8 cellular contexts compared by ENCODE assay signal in the genomic region with DNA sequence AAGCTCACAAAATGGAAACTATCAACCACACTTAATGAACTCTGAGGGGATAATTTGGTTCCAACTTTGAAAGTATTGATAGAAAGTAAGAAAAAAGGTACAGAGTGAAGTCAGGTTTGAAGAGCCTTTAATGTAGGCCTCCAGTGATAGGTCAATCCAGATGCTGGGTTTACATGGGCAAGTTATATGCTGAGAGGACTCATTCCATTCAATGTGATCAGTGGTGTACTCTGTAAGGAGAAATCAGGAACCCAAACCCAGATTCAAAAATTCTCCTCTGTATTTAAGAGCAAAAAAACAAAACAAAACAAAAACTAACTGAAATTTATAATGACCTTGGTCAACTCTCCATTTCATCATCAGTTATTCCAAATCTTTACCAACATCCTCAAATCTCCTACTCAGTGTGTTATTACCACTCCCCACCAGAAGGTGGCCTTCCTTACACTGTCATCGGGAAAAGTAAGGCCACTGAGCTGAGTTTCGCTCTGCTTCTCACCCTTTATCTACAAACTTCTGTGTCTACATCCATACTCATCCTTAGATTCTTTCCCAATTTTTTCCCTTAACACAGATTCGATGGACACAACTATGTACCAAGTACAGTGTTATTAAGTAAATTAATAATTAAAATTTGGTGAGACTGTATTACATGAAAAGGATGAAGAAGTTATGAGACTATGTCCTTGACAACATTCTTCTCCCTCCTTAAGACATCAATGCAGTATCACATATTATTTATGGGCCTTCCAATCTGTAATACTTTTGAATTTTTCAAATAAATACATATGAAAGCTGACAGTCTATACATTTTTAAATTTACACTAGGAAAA.
DNase-seq lines count a peak whose midpoint lies in the region; ATAC-seq, FAIRE-seq and TF ChIP-seq lines count a peak whose summit lies in the region.

No MANE protein-coding gene starts in this region.

- H3K27ac ChIP-seq in mammary epithelial cell (ENCODE audit: insufficient read depth, low read depth, low read length) (no peak overlapping the region), keratinocyte (ENCODE audit: control insufficient read depth, insufficient read depth, low read length) (no peak overlapping the region)

- 2% methylated on average over 3 of the region's 3 CpGs for WGBS in mammary epithelial cell (ENCODE audit: low coverage, missing lambda C conversion rate)

- peak; percentile 36 for DNase-seq in activated T-cell treated with anti-CD3 and anti-CD28 coated beads for 1 hour (ENCODE audit: low read depth)
- DNase-seq in activated T-cell treated with anti-CD3 and anti-CD28 coated beads, Interleukin-2, amount 50 U/mL, for 1 hour: no peak
- peak; percentile 9 for DNase-seq in NCI-H128 (lab: John Stamatoyannopoulos, UW; ENCODE audit: unreplicated experiment)
- peak in 1 of 3 donors; percentile 31 for DNase-seq in T-helper 17 cell
- peak; percentile 51 for DNase-seq in mammary epithelial cell
- DNase-seq in keratinocyte (ENCODE audit: low read depth, low spot score): no peak
- DNase-seq in stimulated activated CD4-positive, alpha-beta T cell treated with anti-CD3 and anti-CD28 coated beads, Interleukin-2, amount 100 ng/mL, for 24 hours: peak; percentile 26 to 60

- H3K9me3 ChIP-seq in T-helper 17 cell (ENCODE audit: control insufficient read depth, low read length, poor library complexity, severe bottlenecking) (no peaks in the 10 kb centered on the region), mammary epithelial cell (replicated peaks; ENCODE audit: insufficient read depth, low read length) (no peaks in the 10 kb centered on the region), keratinocyte (ENCODE audit: control insufficient read depth, low read depth, low read length) (no peaks in the 10 kb centered on the region)

- H3K4me3 ChIP-seq in mammary epithelial cell (replicated peaks in 1 of 3; ENCODE audit: insufficient read depth in 1 of 3, low read depth in 2 of 3, low read length in 3 of 3) (no peak overlapping the region), keratinocyte (ENCODE audit: control insufficient read depth in 2 of 3, extremely low read depth in 1 of 3, insufficient read depth in 2 of 3, low read depth in 1 of 3, low read length in 3 of 3) (no peak overlapping the region)

- TF ChIP-seq CTCF in mammary epithelial cell (conservative IDR thresholded peaks at IDR 0.05 in 1 of 2, IDR thresholded peaks at IDR 0.05 in 1 of 2; ENCODE audit: extremely low read depth in 1 of 2, insufficient read depth in 1 of 2, low read depth in 1 of 2, low read length in 2 of 2) (peak; percentile 79 to 90), keratinocyte (optimal IDR thresholded peaks at IDR 0.05 in 1 of 3, IDR thresholded peaks at IDR 0.05 in 1 of 3, conservative IDR thresholded peaks at IDR 0.05 in 1 of 3; ENCODE audit: extremely low read depth in 1 of 3, insufficient read depth in 2 of 3, low read length in 3 of 3) (peak; percentile 75 to 87 (median 85))

- peaks cover 2% of the 10 kb centered on the region for H3K4me1 Mint-ChIP-seq in T-helper 17 cell

- H3K27me3 Mint-ChIP-seq in T-helper 17 cell: no peaks in the 10 kb centered on the region

- peaks cover 38% of the 10 kb centered on the region for H3K36me3 ChIP-seq in mammary epithelial cell (ENCODE audit: insufficient read depth, low read length)
- peaks cover 2 to 11% of the 10 kb centered on the region in 2 experiments for H3K36me3 ChIP-seq in keratinocyte (ENCODE audit: control insufficient read depth in 2 of 2, extremely low read depth in 1 of 2, insufficient read depth in 2 of 2, low read length in 2 of 2)

- no peak overlapping the region for H3K4me3 Mint-ChIP-seq in T-helper 17 cell

- CTCF ChIA-PET in mammary epithelial cell (lab: Charles Lee; ENCODE audit: low non-redundant PET): interaction anchor here (0.7 to 1.0 kb wide), 4 partner anchors 120 to 203 kb away, joined by 4 to 8 read pairs (median 6); no protein-coding TSS in a partner anchor

- FAIRE-seq in keratinocyte (lab: Jason Lieb, UNC): peak; percentile 90

- H3K79me2 ChIP-seq in mammary epithelial cell (ENCODE audit: insufficient read depth, low read length) (peaks cover 3% of the 10 kb centered on the region), keratinocyte (ENCODE audit: control insufficient read depth, insufficient read depth, low read length) (no peaks in the 10 kb centered on the region)

- BruUV-seq in mammary epithelial cell (replicated peaks; lab: Mats Ljungman, UMichigan): no TSS peak

- H3K36me3 Mint-ChIP-seq in T-helper 17 cell (ENCODE audit: low read depth): peaks cover 3% of the 10 kb centered on the region

- H3K27ac Mint-ChIP-seq in T-helper 17 cell: peak overlapping the region; percentile 32

- H3K27me3 ChIP-seq in mammary epithelial cell (ENCODE audit: insufficient read depth, low read length) (no peaks in the 10 kb centered on the region), keratinocyte (ENCODE audit: control insufficient read depth, extremely low read depth, insufficient read depth, low read length) (no peaks in the 10 kb centered on the region)

- H4K20me1 ChIP-seq in mammary epithelial cell (ENCODE audit: insufficient read depth, low read length) (no peaks in the 10 kb centered on the region), keratinocyte (ENCODE audit: control insufficient read depth, extremely low read depth, insufficient read depth, low read length) (no peaks in the 10 kb centered on the region)

- H3K9ac ChIP-seq in mammary epithelial cell (ENCODE audit: insufficient read depth, low read length) (no peak overlapping the region), keratinocyte (ENCODE audit: control insufficient read depth, extremely low read depth, insufficient read depth, low read length) (no peak overlapping the region)

- no peaks in the 10 kb centered on the region for H3K9me1 ChIP-seq in keratinocyte (ENCODE audit: control insufficient read depth, extremely low read depth, insufficient read depth, low read length)

- intact Hi-C loops in mammary epithelial cell (cut with micrococcal nuclease): loop anchor here (1.0 to 5.0 kb wide), 6 partner anchors 103 to 449 kb away; partner anchors contain the start of genes FRYL, OCIAD1 and OCIAD2

- in situ Hi-C loops in mammary epithelial cell (cut with MboI; ENCODE audit: low sequenced_read_pairs in 2 of 2): loop anchor here in 1 of 2 donors (25.0 kb wide), 1 partner anchor 259 kb away; the partner anchor contains the start of gene OCIAD1

- no peak overlapping the region for H3K4me2 ChIP-seq in mammary epithelial cell (ENCODE audit: insufficient read depth, low read depth, low read length)
- no peak overlapping the region for H3K4me2 ChIP-seq in keratinocyte (ENCODE audit: control insufficient read depth, extremely low read depth, insufficient read depth, low read depth, low read length)

- ATAC-seq in HG02623 (IDR thresholded peaks at IDR 0.05; ENCODE audit: unreplicated experiment) (peak; percentile 75), T-helper 17 cell (peak; percentile 92)

- H3K4me1 ChIP-seq in mammary epithelial cell (ENCODE audit: insufficient read depth, low read length): no peaks in the 10 kb centered on the region
- H3K4me1 ChIP-seq in keratinocyte (ENCODE audit: control insufficient read depth, extremely low read depth, insufficient read depth, low read length): no peaks in the 10 kb centered on the region

- no peak overlapping the region for H2AFZ ChIP-seq in mammary epithelial cell (ENCODE audit: low read depth, low read length)
- H2AFZ ChIP-seq in keratinocyte (ENCODE audit: control insufficient read depth, low read length): no peak overlapping the region

- dilution Hi-C loops in mammary epithelial cell (cut with HindIII; ENCODE audit: low sequenced_read_pairs) (no loop called here), keratinocyte (cut with MboI; ENCODE audit: extremely low pct_ligation_motif_present, low sequenced_read_pairs) (no loop called here)

Comparison
In these comparisons a context has a peak if more than half of its experiments do, and no peak if none do; other contexts are left out.
1. DNase-seq: peak in activated T-cell treated with anti-CD3 and anti-CD28 coated beads for 1 hour (single experiment), NCI-H128 (single experiment), mammary epithelial cell (single experiment) and stimulated activated CD4-positive, alpha-beta T cell treated with anti-CD3 and anti-CD28 coated beads, Interleukin-2, amount 100 ng/mL, for 24 hours (2 of 2); none in activated T-cell treated with anti-CD3 and anti-CD28 coated beads, Interleukin-2, amount 50 U/mL, for 1 hour (single experiment) and keratinocyte (single experiment).